In the genomic region with DNA sequence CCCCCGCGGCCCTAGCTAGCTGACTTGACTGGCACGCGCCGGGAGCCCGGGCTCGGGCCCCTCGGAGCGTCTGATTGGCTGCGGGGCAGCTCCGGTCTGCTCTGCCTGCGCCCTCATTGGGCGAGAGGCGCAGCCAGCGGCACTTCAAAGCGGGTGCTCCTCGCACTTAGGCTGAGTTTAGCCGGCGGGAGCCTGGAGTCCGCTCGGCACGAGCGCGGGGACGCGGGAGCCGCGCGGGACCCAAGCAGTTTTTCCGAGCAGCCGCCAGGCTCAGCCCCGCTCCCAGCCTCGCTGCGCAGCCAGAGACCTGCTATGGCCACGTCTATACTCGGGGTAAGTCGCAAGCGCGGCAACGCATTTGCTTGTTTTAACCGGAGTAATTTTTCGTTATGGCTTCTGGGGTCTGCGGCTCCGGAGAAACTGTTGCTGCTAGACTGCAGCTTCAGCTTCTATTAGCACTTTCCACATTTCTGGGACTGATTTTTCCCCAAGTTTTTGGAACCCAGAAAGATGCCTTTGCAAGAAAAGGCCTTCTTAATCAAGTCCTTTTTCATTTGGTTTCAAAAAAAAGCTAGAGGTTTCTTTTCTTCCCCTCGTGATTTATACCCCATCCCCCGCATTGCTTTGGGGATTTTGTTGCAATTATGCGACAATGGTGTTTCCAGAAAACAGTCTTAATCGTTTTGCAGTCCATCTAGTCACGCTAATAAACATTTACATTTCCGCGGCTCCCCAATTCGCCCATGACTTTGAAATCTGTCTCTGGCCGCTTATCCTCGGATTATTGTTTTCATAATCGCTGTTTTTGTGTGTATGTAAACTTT, we compare ENCODE assay signal across 9 cellular contexts. TPM values are rescaled to one million over a fixed set of nuclear protein-coding genes. Genes with fewer than 3 reads are reported as not detected.
DNase-seq lines count a peak whose midpoint lies in the region; ATAC-seq and TF ChIP-seq lines count a peak whose summit lies in the region.
"Had no signal": no experiment of that assay in that cellular context is flagged by ENCODE, and none has a peak within 500 bp of the region (broad histone marks: within the 10 kb centered on the region; RNA-seq: fewer than 3 reads in every experiment).

A gene (plus strand): TSS at position 174 of the 824 bp plus-strand sequence. CDS start 139 bp downstream, at position 313.

- peak within 1 kb of the TSS; percentile 25 to 85 (median 74) for H3K4me3 Mint-ChIP-seq in IgD-negative memory B cell
- peak within 1 kb of the TSS; percentile 57 for H3K4me3 Mint-ChIP-seq in activated B cell treated with CpG ODN at 0.5 μM for 24 hours
- H3K4me3 Mint-ChIP-seq in stimulated activated memory B cell treated with anti-CD40 and anti-IgM and Interleukin-4, amounts not matched to agents 10 μg/mL and 1 μg/mL and 100 μg/mL, for 72 hours = peak within 1 kb of the TSS; percentile 31

- H3K27ac Mint-ChIP-seq in IgD-negative memory B cell (peak within 1 kb of the TSS; percentile 93 to 94 (median 93)), activated B cell treated with CpG ODN at 0.5 μM for 24 hours (peak within 1 kb of the TSS; percentile 56)
- no peak within 1 kb of the TSS for H3K27ac Mint-ChIP-seq in stimulated activated memory B cell treated with anti-CD40 and anti-IgM and Interleukin-4, amounts not matched to agents 10 μg/mL and 1 μg/mL and 100 μg/mL, for 72 hours

- DNase-seq in DMS153 treated with DMSO at 0.1 percent for 48 hours (lab: John Stamatoyannopoulos, UW; ENCODE audit: unreplicated experiment) (peak; percentile 36), activated B cell treated with CpG ODN at 0.5 μM for 24 hours (no peak), glomerular visceral epithelial cell (ENCODE audit: extremely low spot score) (peak; percentile 43), sciatic nerve (ENCODE audit: low spot score) (no peak)

- intact Hi-C loops in activated B cell treated with CpG ODN at 0.5 μM for 24 hours (cut with micrococcal nuclease) = loop anchor here (5.0 to 10.0 kb wide), 3 partner anchors 1742 to 1830 kb away; no protein-coding TSS in a partner anchor
- intact Hi-C loops in sciatic nerve (cut with DNase I) = loop anchor here (10.0 kb wide), 1 partner anchor 1760 kb away; a partner anchor contains a TSS

- ATAC-seq in activated B cell treated with CpG ODN at 0.5 μM for 24 hours (ENCODE audit: low read depth) = no peak
- no peak for ATAC-seq in stimulated activated memory B cell treated with anti-CD40 and anti-IgM and Interleukin-4, amounts not matched to agents 10 μg/mL and 1 μg/mL and 100 μg/mL, for 72 hours
- no peak for ATAC-seq in sciatic nerve
- no peak for ATAC-seq in GM18861 (IDR thresholded peaks at IDR 0.05; ENCODE audit: unreplicated experiment)
- ATAC-seq in GM18858 (IDR thresholded peaks at IDR 0.05; ENCODE audit: unreplicated experiment) = no peak

- peaks cover 0 to 16% (median 0%) of the 10 kb centered on the region in 3 donors for H3K9me3 Mint-ChIP-seq in IgD-negative memory B cell
- no peaks in the 10 kb centered on the region for H3K9me3 Mint-ChIP-seq in activated B cell treated with CpG ODN at 0.5 μM for 24 hours
- H3K9me3 Mint-ChIP-seq in stimulated activated memory B cell treated with anti-CD40 and anti-IgM and Interleukin-4, amounts not matched to agents 10 μg/mL and 1 μg/mL and 100 μg/mL, for 72 hours = no peaks in the 10 kb centered on the region

- CTCF ChIA-PET in activated B cell treated with CpG ODN at 0.5 μM for 24 hours (lab: Charles Lee) = interaction anchor here (0.8 to 1.1 kb wide), 2 partner anchors 9 kb away, joined by 3 read pairs; no protein-coding TSS in a partner anchor

- H3K27me3 Mint-ChIP-seq in IgD-negative memory B cell (peaks cover 56% of the 10 kb centered on the region), activated B cell treated with CpG ODN at 0.5 μM for 24 hours (peaks cover 61% of the 10 kb centered on the region)
- peaks cover 62% of the 10 kb centered on the region for H3K27me3 Mint-ChIP-seq in stimulated activated memory B cell treated with anti-CD40 and anti-IgM and Interleukin-4, amounts not matched to agents 10 μg/mL and 1 μg/mL and 100 μg/mL, for 72 hours

- no peak for TF ChIP-seq CTCF in activated B cell treated with CpG ODN at 0.5 μM for 24 hours (IDR thresholded peaks at IDR 0.05)

- H3K36me3 Mint-ChIP-seq in IgD-negative memory B cell (peaks cover 3% of the 10 kb centered on the region), activated B cell treated with CpG ODN at 0.5 μM for 24 hours (ENCODE audit: low read depth) (no peaks in the 10 kb centered on the region)
- H3K36me3 Mint-ChIP-seq in stimulated activated memory B cell treated with anti-CD40 and anti-IgM and Interleukin-4, amounts not matched to agents 10 μg/mL and 1 μg/mL and 100 μg/mL, for 72 hours = no peaks in the 10 kb centered on the region

- H3K4me1 Mint-ChIP-seq in IgD-negative memory B cell (peaks cover 2 to 10% (median 9%) of the 10 kb centered on the region in 3 donors), activated B cell treated with CpG ODN at 0.5 μM for 24 hours (peaks cover 27% of the 10 kb centered on the region)
- H3K4me1 Mint-ChIP-seq in stimulated activated memory B cell treated with anti-CD40 and anti-IgM and Interleukin-4, amounts not matched to agents 10 μg/mL and 1 μg/mL and 100 μg/mL, for 72 hours = peaks cover 20% of the 10 kb centered on the region

- POLR2A ChIA-PET in activated B cell treated with CpG ODN at 0.5 μM for 24 hours (lab: Charles Lee) = interaction anchor here (1.1 kb wide), 1 partner anchor 932 kb away, joined by 3 read pairs; no protein-coding TSS in a partner anchor

RNA-seq across cellular contexts. Expression of the gene that starts here (rescaled TPM):
- polyA plus RNA-seq in IgD-negative memory B cell = not detected
- total RNA-seq in activated B cell treated with CpG ODN at 0.5 μM for 24 hours = not detected in 2 replicates
- not detected for total RNA-seq in sciatic nerve
- total RNA-seq: NCI-H460 had no signal

Comparison
In these comparisons a context has a peak if more than half of its experiments do, and no peak if none do; other contexts are left out.
1. DNase-seq: peak in DMS153 treated with DMSO at 0.1 percent for 48 hours (single experiment) and glomerular visceral epithelial cell (single experiment); none in activated B cell treated with CpG ODN at 0.5 μM for 24 hours (single experiment) and sciatic nerve (single experiment).
2. Peak in every context shown above with its lines, with median percentiles within 50 percentile points of each other: H3K4me3 Mint-ChIP-seq.